ENCODE assay signal across 1 cellular context in the genomic region with DNA sequence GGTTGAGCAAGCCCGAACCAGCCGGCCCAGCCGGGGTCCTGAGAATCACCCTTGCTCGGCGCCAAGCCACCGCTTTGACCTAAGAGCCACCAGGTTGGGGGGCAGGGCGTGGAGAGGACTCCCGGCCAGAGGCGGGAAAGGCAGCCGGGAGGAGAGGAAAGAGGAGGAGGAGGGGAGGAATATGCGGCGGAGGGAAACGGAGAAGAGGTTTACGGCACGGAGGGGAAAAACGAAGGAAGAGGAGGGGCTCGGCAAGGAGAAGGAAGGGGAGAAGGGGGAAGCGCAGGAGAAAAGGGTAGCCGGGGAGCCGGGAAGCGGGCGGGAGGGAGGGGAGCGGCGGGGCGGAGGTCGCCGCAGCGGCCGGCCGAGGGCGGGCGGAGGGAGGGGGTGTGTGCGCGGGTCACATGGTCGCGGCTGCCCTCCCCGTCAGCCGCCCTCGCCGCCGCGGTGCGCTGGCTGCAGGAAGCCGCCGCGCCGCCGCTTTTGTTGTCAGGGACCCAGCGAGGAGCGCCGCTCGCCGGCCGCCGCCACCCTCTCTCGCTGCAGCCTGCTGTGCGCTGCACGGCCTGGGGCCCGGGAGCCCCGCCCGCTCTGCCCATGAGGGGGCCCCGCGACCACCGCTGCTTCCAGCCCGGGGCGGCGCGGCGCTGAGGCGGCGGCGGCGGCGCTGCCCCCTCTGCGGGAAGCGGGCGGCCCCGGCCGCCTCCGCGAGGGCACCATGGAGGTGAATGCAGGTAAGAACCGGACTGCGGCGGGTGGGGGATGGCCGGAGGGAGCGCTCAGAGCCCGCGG.
TF ChIP-seq lines count a peak whose summit lies in the region.

A gene (plus strand): TSS at position 426 of the 792 bp plus-strand sequence. CDS start 293 bp downstream, at position 719.

TF ChIP-seq in K562, 482 proteins besides CTCF, POLR2A, EP300 and RAD21 (continued from another document and continues in another):
- TF ChIP-seq, protein P1, sequence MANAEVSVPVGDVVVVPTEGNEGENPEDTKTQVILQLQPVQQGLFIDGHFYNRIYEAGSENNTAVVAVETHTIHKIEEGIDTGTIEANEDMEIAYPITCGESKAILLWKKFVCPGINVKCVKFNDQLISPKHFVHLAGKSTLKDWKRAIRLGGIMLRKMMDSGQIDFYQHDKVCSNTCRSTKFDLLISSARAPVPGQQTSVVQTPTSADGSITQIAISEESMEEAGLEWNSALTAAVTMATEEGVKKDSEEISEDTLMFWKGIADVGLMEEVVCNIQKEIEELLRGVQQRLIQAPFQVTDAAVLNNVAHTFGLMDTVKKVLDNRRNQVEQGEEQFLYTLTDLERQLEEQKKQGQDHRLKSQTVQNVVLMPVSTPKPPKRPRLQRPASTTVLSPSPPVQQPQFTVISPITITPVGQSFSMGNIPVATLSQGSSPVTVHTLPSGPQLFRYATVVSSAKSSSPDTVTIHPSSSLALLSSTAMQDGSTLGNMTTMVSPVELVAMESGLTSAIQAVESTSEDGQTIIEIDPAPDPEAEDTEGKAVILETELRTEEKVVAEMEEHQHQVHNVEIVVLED (CRISPR knock-in tag; IDR thresholded peaks at IDR 0.05), result peak; percentile 69
- TF ChIP-seq ZNF79 (CRISPR knock-in tag; IDR thresholded peaks at IDR 0.05; ENCODE audit: low read depth) (no peak), DDX20 (tag; IDR thresholded peaks at IDR 0.05; ENCODE audit: low read depth) (no peak), NFATC3 (IDR thresholded peaks at IDR 0.05) (no peak), HDAC8 (tag; IDR thresholded peaks at IDR 0.05) (no peak), ARID1B (IDR thresholded peaks at IDR 0.05) (peak; percentile 53; the same call in 1 of the 2 replicates), WHSC1 (IDR thresholded peaks at IDR 0.05; ENCODE audit: low read length) (no peak), ZNF263 (CRISPR knock-in tag; IDR thresholded peaks at IDR 0.05; ENCODE audit: borderline replicate concordance) (peak; percentile 59; the same call in 1 of the 2 replicates), PTRF (tag; IDR thresholded peaks at IDR 0.05) (no peak), ZFP36 (IDR thresholded peaks at IDR 0.05; ENCODE audit: low read depth, low read length, partially characterized antibody) (no peak), MYC (IDR thresholded peaks at IDR 0.05; ENCODE audit: low read depth, low read length) (no peak), MYC (CRISPR knock-in tag; IDR thresholded peaks at IDR 0.05; ENCODE audit: borderline replicate concordance, low read depth) (no peak), MIER1 (IDR thresholded peaks at IDR 0.05; ENCODE audit: low read depth) (no peak), ILK (tag; IDR thresholded peaks at IDR 0.05; ENCODE audit: borderline replicate concordance, low read depth) (no peak), HNRNPLL (IDR thresholded peaks at IDR 0.05; ENCODE audit: low read depth, low read length, poor library complexity, severe bottlenecking) (no peak), ZNF408 (CRISPR knock-in tag; IDR thresholded peaks at IDR 0.05; ENCODE audit: low read depth) (no peak), ZNF316 (IDR thresholded peaks at IDR 0.05) (no peak), ETV5 (CRISPR knock-in tag; IDR thresholded peaks at IDR 0.05; ENCODE audit: low read depth) (0 out of 2 replicates have a peak, but pooled peaks have one; percentile 9), POLR3A (IDR thresholded peaks at IDR 0.05; ENCODE audit: borderline replicate concordance, extremely low read depth, insufficient read depth, insufficient read length) (no peak), BRCA1 (IDR thresholded peaks at IDR 0.05) (no peak), BRCA1 (CRISPR knock-in tag; IDR thresholded peaks at IDR 0.05) (no peak), SMARCB1 (IDR thresholded peaks at IDR 0.05; ENCODE audit: insufficient read length, low read depth) (no peak), PHTF2 (CRISPR knock-in tag; IDR thresholded peaks at IDR 0.05) (no peak), PCBP1 (IDR thresholded peaks at IDR 0.05; ENCODE audit: low read depth, low read length, poor library complexity, severe bottlenecking) (peak; percentile 73), FOS (IDR thresholded peaks at IDR 0.05; ENCODE audit: extremely low read depth, insufficient read length) (no peak), BDP1 (IDR thresholded peaks at IDR 0.05; ENCODE audit: insufficient read depth, insufficient read length) (no peak), ILF3 (IDR thresholded peaks at IDR 0.05; ENCODE audit: borderline replicate concordance) (no peak), ZC3H11A (IDR thresholded peaks at IDR 0.05; ENCODE audit: low read depth, low read length) (no peak), FOXA1 (IDR thresholded peaks at IDR 0.05; ENCODE audit: borderline replicate concordance) (no peak), SUPT5H (IDR thresholded peaks at IDR 0.05) (peak; percentile 75), TRIM24 (IDR thresholded peaks at IDR 0.05) (peak; percentile 61 to 72; a peak in 3 of 4 replicates), ZNF561 (CRISPR knock-in tag; conservative IDR thresholded peaks at IDR 0.05) (no peak)
- TF ChIP-seq, protein P2, sequence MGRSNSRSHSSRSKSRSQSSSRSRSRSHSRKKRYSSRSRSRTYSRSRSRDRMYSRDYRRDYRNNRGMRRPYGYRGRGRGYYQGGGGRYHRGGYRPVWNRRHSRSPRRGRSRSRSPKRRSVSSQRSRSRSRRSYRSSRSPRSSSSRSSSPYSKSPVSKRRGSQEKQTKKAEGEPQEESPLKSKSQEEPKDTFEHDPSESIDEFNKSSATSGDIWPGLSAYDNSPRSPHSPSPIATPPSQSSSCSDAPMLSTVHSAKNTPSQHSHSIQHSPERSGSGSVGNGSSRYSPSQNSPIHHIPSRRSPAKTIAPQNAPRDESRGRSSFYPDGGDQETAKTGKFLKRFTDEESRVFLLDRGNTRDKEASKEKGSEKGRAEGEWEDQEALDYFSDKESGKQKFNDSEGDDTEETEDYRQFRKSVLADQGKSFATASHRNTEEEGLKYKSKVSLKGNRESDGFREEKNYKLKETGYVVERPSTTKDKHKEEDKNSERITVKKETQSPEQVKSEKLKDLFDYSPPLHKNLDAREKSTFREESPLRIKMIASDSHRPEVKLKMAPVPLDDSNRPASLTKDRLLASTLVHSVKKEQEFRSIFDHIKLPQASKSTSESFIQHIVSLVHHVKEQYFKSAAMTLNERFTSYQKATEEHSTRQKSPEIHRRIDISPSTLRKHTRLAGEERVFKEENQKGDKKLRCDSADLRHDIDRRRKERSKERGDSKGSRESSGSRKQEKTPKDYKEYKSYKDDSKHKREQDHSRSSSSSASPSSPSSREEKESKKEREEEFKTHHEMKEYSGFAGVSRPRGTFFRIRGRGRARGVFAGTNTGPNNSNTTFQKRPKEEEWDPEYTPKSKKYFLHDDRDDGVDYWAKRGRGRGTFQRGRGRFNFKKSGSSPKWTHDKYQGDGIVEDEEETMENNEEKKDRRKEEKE (IDR thresholded peaks at IDR 0.05; ENCODE audit: borderline replicate concordance in 1 of 2, control insufficient read depth in 1 of 2, low read depth in 2 of 2, low read length in 1 of 2), result no peak
- TF ChIP-seq, protein P3, sequence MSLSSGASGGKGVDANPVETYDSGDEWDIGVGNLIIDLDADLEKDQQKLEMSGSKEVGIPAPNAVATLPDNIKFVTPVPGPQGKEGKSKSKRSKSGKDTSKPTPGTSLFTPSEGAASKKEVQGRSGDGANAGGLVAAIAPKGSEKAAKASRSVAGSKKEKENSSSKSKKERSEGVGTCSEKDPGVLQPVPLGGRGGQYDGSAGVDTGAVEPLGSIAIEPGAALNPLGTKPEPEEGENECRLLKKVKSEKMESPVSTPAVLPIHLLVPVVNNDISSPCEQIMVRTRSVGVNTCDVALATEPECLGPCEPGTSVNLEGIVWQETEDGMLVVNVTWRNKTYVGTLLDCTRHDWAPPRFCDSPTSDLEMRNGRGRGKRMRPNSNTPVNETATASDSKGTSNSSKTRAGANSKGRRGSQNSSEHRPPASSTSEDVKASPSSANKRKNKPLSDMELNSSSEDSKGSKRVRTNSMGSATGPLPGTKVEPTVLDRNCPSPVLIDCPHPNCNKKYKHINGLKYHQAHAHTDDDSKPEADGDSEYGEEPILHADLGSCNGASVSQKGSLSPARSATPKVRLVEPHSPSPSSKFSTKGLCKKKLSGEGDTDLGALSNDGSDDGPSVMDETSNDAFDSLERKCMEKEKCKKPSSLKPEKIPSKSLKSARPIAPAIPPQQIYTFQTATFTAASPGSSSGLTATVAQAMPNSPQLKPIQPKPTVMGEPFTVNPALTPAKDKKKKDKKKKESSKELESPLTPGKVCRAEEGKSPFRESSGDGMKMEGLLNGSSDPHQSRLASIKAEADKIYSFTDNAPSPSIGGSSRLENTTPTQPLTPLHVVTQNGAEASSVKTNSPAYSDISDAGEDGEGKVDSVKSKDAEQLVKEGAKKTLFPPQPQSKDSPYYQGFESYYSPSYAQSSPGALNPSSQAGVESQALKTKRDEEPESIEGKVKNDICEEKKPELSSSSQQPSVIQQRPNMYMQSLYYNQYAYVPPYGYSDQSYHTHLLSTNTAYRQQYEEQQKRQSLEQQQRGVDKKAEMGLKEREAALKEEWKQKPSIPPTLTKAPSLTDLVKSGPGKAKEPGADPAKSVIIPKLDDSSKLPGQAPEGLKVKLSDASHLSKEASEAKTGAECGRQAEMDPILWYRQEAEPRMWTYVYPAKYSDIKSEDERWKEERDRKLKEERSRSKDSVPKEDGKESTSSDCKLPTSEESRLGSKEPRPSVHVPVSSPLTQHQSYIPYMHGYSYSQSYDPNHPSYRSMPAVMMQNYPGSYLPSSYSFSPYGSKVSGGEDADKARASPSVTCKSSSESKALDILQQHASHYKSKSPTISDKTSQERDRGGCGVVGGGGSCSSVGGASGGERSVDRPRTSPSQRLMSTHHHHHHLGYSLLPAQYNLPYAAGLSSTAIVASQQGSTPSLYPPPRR (CRISPR knock-in tag; IDR thresholded peaks at IDR 0.05; ENCODE audit: borderline replicate concordance), result no peak
- TF ChIP-seq, protein P4, sequence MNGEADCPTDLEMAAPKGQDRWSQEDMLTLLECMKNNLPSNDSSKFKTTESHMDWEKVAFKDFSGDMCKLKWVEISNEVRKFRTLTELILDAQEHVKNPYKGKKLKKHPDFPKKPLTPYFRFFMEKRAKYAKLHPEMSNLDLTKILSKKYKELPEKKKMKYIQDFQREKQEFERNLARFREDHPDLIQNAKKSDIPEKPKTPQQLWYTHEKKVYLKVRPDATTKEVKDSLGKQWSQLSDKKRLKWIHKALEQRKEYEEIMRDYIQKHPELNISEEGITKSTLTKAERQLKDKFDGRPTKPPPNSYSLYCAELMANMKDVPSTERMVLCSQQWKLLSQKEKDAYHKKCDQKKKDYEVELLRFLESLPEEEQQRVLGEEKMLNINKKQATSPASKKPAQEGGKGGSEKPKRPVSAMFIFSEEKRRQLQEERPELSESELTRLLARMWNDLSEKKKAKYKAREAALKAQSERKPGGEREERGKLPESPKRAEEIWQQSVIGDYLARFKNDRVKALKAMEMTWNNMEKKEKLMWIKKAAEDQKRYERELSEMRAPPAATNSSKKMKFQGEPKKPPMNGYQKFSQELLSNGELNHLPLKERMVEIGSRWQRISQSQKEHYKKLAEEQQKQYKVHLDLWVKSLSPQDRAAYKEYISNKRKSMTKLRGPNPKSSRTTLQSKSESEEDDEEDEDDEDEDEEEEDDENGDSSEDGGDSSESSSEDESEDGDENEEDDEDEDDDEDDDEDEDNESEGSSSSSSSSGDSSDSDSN (IDR thresholded peaks at IDR 0.05; ENCODE audit: borderline replicate concordance in 1 of 2, low read depth in 2 of 2, low read length in 2 of 2), result no peak
- TF ChIP-seq, protein P5, sequence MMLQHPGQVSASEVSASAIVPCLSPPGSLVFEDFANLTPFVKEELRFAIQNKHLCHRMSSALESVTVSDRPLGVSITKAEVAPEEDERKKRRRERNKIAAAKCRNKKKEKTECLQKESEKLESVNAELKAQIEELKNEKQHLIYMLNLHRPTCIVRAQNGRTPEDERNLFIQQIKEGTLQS (IDR thresholded peaks at IDR 0.05), result no peak
- TF ChIP-seq, protein P5 (CRISPR knock-in tag; conservative IDR thresholded peaks at IDR 0.05), result no peak
- TF ChIP-seq, protein P6, sequence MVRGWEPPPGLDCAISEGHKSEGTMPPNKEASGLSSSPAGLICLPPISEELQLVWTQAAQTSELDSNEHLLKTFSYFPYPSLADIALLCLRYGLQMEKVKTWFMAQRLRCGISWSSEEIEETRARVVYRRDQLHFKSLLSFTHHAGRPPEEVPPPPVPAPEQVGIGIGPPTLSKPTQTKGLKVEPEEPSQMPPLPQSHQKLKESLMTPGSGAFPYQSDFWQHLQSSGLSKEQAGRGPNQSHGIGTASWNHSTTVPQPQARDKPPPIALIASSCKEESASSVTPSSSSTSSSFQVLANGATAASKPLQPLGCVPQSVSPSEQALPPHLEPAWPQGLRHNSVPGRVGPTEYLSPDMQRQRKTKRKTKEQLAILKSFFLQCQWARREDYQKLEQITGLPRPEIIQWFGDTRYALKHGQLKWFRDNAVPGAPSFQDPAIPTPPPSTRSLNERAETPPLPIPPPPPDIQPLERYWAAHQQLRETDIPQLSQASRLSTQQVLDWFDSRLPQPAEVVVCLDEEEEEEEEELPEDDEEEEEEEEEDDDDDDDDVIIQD (CRISPR knock-in tag; IDR thresholded peaks at IDR 0.05), result no peak
- TF ChIP-seq, protein P7, sequence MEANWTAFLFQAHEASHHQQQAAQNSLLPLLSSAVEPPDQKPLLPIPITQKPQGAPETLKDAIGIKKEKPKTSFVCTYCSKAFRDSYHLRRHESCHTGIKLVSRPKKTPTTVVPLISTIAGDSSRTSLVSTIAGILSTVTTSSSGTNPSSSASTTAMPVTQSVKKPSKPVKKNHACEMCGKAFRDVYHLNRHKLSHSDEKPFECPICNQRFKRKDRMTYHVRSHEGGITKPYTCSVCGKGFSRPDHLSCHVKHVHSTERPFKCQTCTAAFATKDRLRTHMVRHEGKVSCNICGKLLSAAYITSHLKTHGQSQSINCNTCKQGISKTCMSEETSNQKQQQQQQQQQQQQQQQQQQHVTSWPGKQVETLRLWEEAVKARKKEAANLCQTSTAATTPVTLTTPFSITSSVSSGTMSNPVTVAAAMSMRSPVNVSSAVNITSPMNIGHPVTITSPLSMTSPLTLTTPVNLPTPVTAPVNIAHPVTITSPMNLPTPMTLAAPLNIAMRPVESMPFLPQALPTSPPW (CRISPR knock-in tag; IDR thresholded peaks at IDR 0.05), result no peak
- TF ChIP-seq, protein P8, sequence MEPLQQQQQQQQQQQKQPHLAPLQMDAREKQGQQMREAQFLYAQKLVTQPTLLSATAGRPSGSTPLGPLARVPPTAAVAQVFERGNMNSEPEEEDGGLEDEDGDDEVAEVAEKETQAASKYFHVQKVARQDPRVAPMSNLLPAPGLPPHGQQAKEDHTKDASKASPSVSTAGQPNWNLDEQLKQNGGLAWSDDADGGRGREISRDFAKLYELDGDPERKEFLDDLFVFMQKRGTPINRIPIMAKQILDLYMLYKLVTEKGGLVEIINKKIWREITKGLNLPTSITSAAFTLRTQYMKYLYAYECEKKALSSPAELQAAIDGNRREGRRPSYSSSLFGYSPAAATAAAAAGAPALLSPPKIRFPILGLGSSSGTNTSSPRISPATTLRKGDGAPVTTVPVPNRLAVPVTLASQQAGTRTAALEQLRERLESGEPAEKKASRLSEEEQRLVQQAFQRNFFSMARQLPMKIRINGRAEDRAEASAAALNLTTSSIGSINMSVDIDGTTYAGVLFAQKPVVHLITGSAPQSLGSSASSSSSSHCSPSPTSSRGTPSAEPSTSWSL (CRISPR knock-in tag; IDR thresholded peaks at IDR 0.05; ENCODE audit: borderline replicate concordance), result no peak
- TF ChIP-seq, protein P9, sequence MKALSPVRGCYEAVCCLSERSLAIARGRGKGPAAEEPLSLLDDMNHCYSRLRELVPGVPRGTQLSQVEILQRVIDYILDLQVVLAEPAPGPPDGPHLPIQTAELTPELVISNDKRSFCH (CRISPR knock-in tag; IDR thresholded peaks at IDR 0.05), result no peak
- TF ChIP-seq, protein P9 (tag; IDR thresholded peaks at IDR 0.05), result no peak
